Comparison of ENCODE assay signal across 33 cellular contexts in genomic region chr17:55289978-55290377, GRCh38. TPM values are rescaled to one million over a fixed set of nuclear protein-coding genes. Genes with fewer than 3 reads are reported as not detected.
"Had no signal": no experiment of that assay in that cellular context is flagged by ENCODE, and none has a peak within 500 bp of the region (broad histone marks: within the 10 kb centered on the region; RNA-seq: fewer than 3 reads in every experiment).

No MANE protein-coding gene starts in this region.

- H3K4me3 ChIP-seq: body of pancreas, breast epithelium, Peyer's patch had no signal

- H3K9ac ChIP-seq: KMS-11 had no signal

- FAIRE-seq: astrocyte had no signal

- H3K27me3 ChIP-seq: body of pancreas, breast epithelium, Peyer's patch had no signal

- ATAC-seq: activated CD8-positive, alpha-beta T cell treated with anti-CD3 and anti-CD28 coated beads for 36 hours; activated T-cell treated with anti-CD3 and anti-CD28 coated beads, Interleukin-2, amount 50 U/mL, for 72 hours; body of pancreas; PC-3; SK-N-SH treated with all-trans-retinoic acid at 6 μM for 48 hours; T-cell had no signal

- H3K36me3 ChIP-seq: breast epithelium, Peyer's patch, WERI-Rb-1 had no signal

- DNase-seq: activated CD4-positive, alpha-beta T cell treated with anti-CD3 and anti-CD28 coated beads for 1 hour; activated CD4-positive, alpha-beta T cell treated with anti-CD3 and anti-CD28 coated beads, Interleukin-2, amount 10 ng/mL, durations not matched to agents 24 days and 14 days; activated CD4-positive, alpha-beta T cell treated with anti-CD3 and anti-CD28 coated beads, Interleukin-2, amount 50 U/mL, for 4 hours; activated CD4-positive, CD25-positive, alpha-beta regulatory T cell; activated CD8-positive, alpha-beta T cell treated with anti-CD3 and anti-CD28 coated beads for 36 hours; activated gamma-delta T cell; activated naive CD4-positive, alpha-beta T cell treated with Interleukin-2 at 50 U/mL for 16 hours; activated naive CD8-positive, alpha-beta T cell treated with anti-CD3 and anti-CD28 coated beads, Interleukin-2, amount 10 ng/mL, durations not matched to agents 7 days and 5 days; activated T-cell treated with anti-CD3 and anti-CD28 coated beads, Interleukin-2, amount 50 U/mL, for 1 hour; activated T-cell treated with anti-CD3 and anti-CD28 coated beads, Interleukin-2, amount 50 U/mL, for 72 hours; amygdala; body of pancreas; MM.1S; MV-4-11; NCI-H1092; NCI-H1436 treated with DMSO at 0.1 percent for 48 hours; NCI-H1694 treated with DMSO at 0.1 percent for 48 hours; NCI-H2029; NCI-H345; NCI-H524 treated with DMSO at 0.1 percent for 48 hours; NCI-H748 treated with DMSO at 0.1 percent for 48 hours; NK-92 treated with Interleukin-12 subunit alpha and Interleukin-12 subunit beta, amount 100 ng/mL, for 24 hours; PC-3; Peyer's patch; RPMI8226; SIG-M5; T-cell; T-helper 9 cell; WERI-Rb-1 had no signal

- H3K9me3 ChIP-seq: body of pancreas, breast epithelium, Peyer's patch had no signal

- H3K27ac ChIP-seq: body of pancreas, breast epithelium, KMS-11, Peyer's patch, WERI-Rb-1 had no signal

- H3K4me2 ChIP-seq: KMS-11 had no signal

RNA-seq across cellular contexts. Expression of gene HLF, which starts 25.2 kb away (rescaled TPM):
- total RNA-seq: astrocyte had no signal
